ENCODE assay signal across 9 cellular contexts in genomic region chr4:150047546-150047945, GRCh38. TPM values are rescaled to one million over a fixed set of nuclear protein-coding genes. Genes with fewer than 3 reads are reported as not detected.
"Had no signal": no experiment of that assay in that cellular context is flagged by ENCODE, and none has a peak within 500 bp of the region (broad histone marks: within the 10 kb centered on the region; RNA-seq: fewer than 3 reads in every experiment).

No MANE protein-coding gene starts in this region.

- H2AFZ ChIP-seq: GM23248 had no signal

- ATAC-seq: HCT116, K562 had no signal

- H3K27ac ChIP-seq: GM23248 had no signal

- DNase-seq: GM23248, H7, IMR-90, KG1 had no signal

- H3K9ac ChIP-seq: GM23248 had no signal

- FAIRE-seq: HTR-8/SVneo, K562 had no signal

- H3K9me3 ChIP-seq: HAP-1 had no signal

- H3K36me3 ChIP-seq: HAP-1 had no signal

- H3K4me3 ChIP-seq: GM23248, HAP-1, K562 had no signal

- H3K4me1 ChIP-seq: HAP-1 had no signal

RNA-seq across cellular contexts. Expression of gene DCLK2, which starts 30.7 kb away (rescaled TPM):
- total RNA-seq: HT-29, K562 had no signal
- polyA plus RNA-seq: K562 had no signal
